ENCODE assay signal across 19 cellular contexts in genomic region chr2:42225573-42225972, GRCh38. TPM values are rescaled to one million over a fixed set of nuclear protein-coding genes. Genes with fewer than 3 reads are reported as not detected.
DNase-seq lines count a peak whose midpoint lies in the region; ATAC-seq, FAIRE-seq and TF ChIP-seq lines count a peak whose summit lies in the region.
"Had no signal": no experiment of that assay in that cellular context is flagged by ENCODE, and none has a peak within 500 bp of the region (broad histone marks: within the 10 kb centered on the region; RNA-seq: fewer than 3 reads in every experiment).

No MANE protein-coding gene starts in this region.

- FAIRE-seq in A549 (lab: Jason Lieb, UNC): no peak
- FAIRE-seq in TTC549 (lab: Jason Lieb, UNC): peak; percentile 56
- FAIRE-seq: D721Med had no signal

- no peak overlapping the region for H3K9ac ChIP-seq in endodermal cell (ENCODE audit: extremely low read depth, low read length, poor library complexity, severe bottlenecking)
- H3K9ac ChIP-seq: BLaER1 had no signal

- H3K9me3 Mint-ChIP-seq in CD4-positive, CD25-positive, alpha-beta regulatory T cell: no peaks in the 10 kb centered on the region
- H3K9me3 Mint-ChIP-seq in endodermal cell (no peaks in the 10 kb centered on the region), progenitor cell of endocrine pancreas (ENCODE audit: low read depth) (no peaks in the 10 kb centered on the region)
- H3K9me3 Mint-ChIP-seq: CD4-positive, alpha-beta T cell; CD8-positive, alpha-beta memory T cell; HFFc6 had no signal

- peaks cover 59 to 84% (median 72%) of the 10 kb centered on the region in 4 donors for H3K4me1 Mint-ChIP-seq in CD4-positive, CD25-positive, alpha-beta regulatory T cell
- H3K4me1 Mint-ChIP-seq in endodermal cell (peaks cover 20% of the 10 kb centered on the region), progenitor cell of endocrine pancreas (ENCODE audit: low read depth) (peaks cover 15% of the 10 kb centered on the region)

- H3K4me3 ChIP-seq in A549 (no peak overlapping the region), endodermal cell (ENCODE audit: low read length) (no peak overlapping the region)
- peak overlapping the region; percentile 5 for H3K4me3 ChIP-seq in CD4-positive, CD25-positive, alpha-beta regulatory T cell (ENCODE audit: low read depth, low read length)
- H3K4me3 ChIP-seq: BLaER1, HAP-1 had no signal

- CTCF ChIA-PET in A549 (lab: Yijun Ruan, JAX): no interaction called here

- H3K27ac Mint-ChIP-seq in CD4-positive, CD25-positive, alpha-beta regulatory T cell: no peak overlapping the region
- H3K27ac Mint-ChIP-seq in endodermal cell (peak overlapping the region; percentile 39), progenitor cell of endocrine pancreas (no peak overlapping the region)
- H3K27ac Mint-ChIP-seq: B cell; CD4-positive, alpha-beta T cell; HFFc6 had no signal

- TF ChIP-seq EP300 in A549 (IDR thresholded peaks at IDR 0.05): no peak

- H3K4me2 ChIP-seq in A549: no peak overlapping the region
- H3K4me2 ChIP-seq: BLaER1 had no signal

- no peaks in the 10 kb centered on the region for H3K27me3 ChIP-seq in CD4-positive, CD25-positive, alpha-beta regulatory T cell (ENCODE audit: control insufficient read depth, insufficient read depth, low read length)
- H3K27me3 ChIP-seq in endodermal cell (ENCODE audit: control insufficient read depth, insufficient read depth, low read length, poor library complexity, severe bottlenecking): no peaks in the 10 kb centered on the region
- H3K27me3 ChIP-seq: BLaER1 had no signal

- H3K4me1 ChIP-seq in A549 (peaks cover 44% of the 10 kb centered on the region), endodermal cell (ENCODE audit: control insufficient read depth, insufficient read depth, low read length) (no peaks in the 10 kb centered on the region)
- peaks cover 57% of the 10 kb centered on the region for H3K4me1 ChIP-seq in CD4-positive, CD25-positive, alpha-beta regulatory T cell (ENCODE audit: control insufficient read depth, insufficient read depth, low read length, poor library complexity, severe bottlenecking)

- 88% methylated on average over 1 of the region's 1 CpG for WGBS in A549 (ENCODE audit: missing lambda C conversion rate)
- WGBS in endodermal cell (ENCODE audit: insufficient coverage in 1 of 2, insufficient read length in 1 of 2), 2 experiments: no CpG with 5 or more reads among the region's 1 CpG

- POLR2A ChIA-PET in A549 (lab: Yijun Ruan, JAX): no interaction called here

- peaks cover 6% of the 10 kb centered on the region for H3K36me3 ChIP-seq in CD4-positive, CD25-positive, alpha-beta regulatory T cell (ENCODE audit: control insufficient read depth, insufficient read depth, low read length)
- peaks cover 11% of the 10 kb centered on the region for H3K36me3 ChIP-seq in endodermal cell (ENCODE audit: control insufficient read depth, insufficient read depth, low read length)
- H3K36me3 ChIP-seq: HAP-1 had no signal

- TF ChIP-seq RAD21 in A549 (conservative IDR thresholded peaks at IDR 0.05 in 1 of 2, IDR thresholded peaks at IDR 0.05 in 1 of 2): no peak

- no peaks in the 10 kb centered on the region for H3K27me3 Mint-ChIP-seq in CD4-positive, CD25-positive, alpha-beta regulatory T cell
- H3K27me3 Mint-ChIP-seq in endodermal cell (ENCODE audit: insufficient read depth) (no peaks in the 10 kb centered on the region), progenitor cell of endocrine pancreas (no peaks in the 10 kb centered on the region)
- H3K27me3 Mint-ChIP-seq: B cell; CD4-positive, alpha-beta T cell; CD8-positive, alpha-beta memory T cell had no signal

- DNase-seq in A549 (ENCODE audit: low read depth in 1 of 2, low spot score in 1 of 2) (no peak), endodermal cell (no peak), progenitor cell of endocrine pancreas (ENCODE audit: low spot score, unreplicated experiment) (no peak), NCI-H510A treated with DMSO at 0.1 percent for 48 hours (lab: John Stamatoyannopoulos, UW) (no peak)
- no peak for DNase-seq in CD4-positive, CD25-positive, alpha-beta regulatory T cell
- DNase-seq: CD4-positive, alpha-beta T cell; CD8-positive, alpha-beta memory T cell; DMS 273 treated with DMSO at 0.1 percent for 48 hours; DMS79; EL; GF-D8; GOT3; HFFc6 had no signal

- TF ChIP-seq CTCF in A549 (IDR thresholded peaks at IDR 0.05) (no peak), endodermal cell (conservative IDR thresholded peaks at IDR 0.05) (no peak), progenitor cell of endocrine pancreas (IDR thresholded peaks at IDR 0.05; ENCODE audit: unreplicated experiment) (no peak)

- H3K36me3 Mint-ChIP-seq in CD4-positive, CD25-positive, alpha-beta regulatory T cell: peaks cover 13% of the 10 kb centered on the region
- peaks cover 14% of the 10 kb centered on the region for H3K36me3 Mint-ChIP-seq in endodermal cell (ENCODE audit: low read depth)
- H3K36me3 Mint-ChIP-seq in progenitor cell of endocrine pancreas (ENCODE audit: insufficient read depth): peaks cover 1% of the 10 kb centered on the region

- H3K27ac ChIP-seq in A549 (no peak overlapping the region), endodermal cell (ENCODE audit: low read depth, low read length) (no peak overlapping the region)
- no peak overlapping the region for H3K27ac ChIP-seq in CD4-positive, CD25-positive, alpha-beta regulatory T cell (ENCODE audit: insufficient read depth, low read length, poor library complexity, severe bottlenecking)
- H3K27ac ChIP-seq: BLaER1, C4-2B had no signal

- ATAC-seq in A549: no peak
- no peak for ATAC-seq in CD4-positive, CD25-positive, alpha-beta regulatory T cell (ENCODE audit: low read depth in 2 of 2)

- no peak overlapping the region for H3K4me3 Mint-ChIP-seq in CD4-positive, CD25-positive, alpha-beta regulatory T cell
- H3K4me3 Mint-ChIP-seq in endodermal cell (no peak overlapping the region), progenitor cell of endocrine pancreas (ENCODE audit: low read depth) (no peak overlapping the region)
- H3K4me3 Mint-ChIP-seq: B cell; CD4-positive, alpha-beta T cell; HFFc6 had no signal

- no peaks in the 10 kb centered on the region for H3K9me3 ChIP-seq in A549
- H3K9me3 ChIP-seq in CD4-positive, CD25-positive, alpha-beta regulatory T cell (ENCODE audit: control insufficient read depth in 2 of 2, low read length in 2 of 2): no peaks in the 10 kb centered on the region
- no peaks in the 10 kb centered on the region for H3K9me3 ChIP-seq in endodermal cell (ENCODE audit: control insufficient read depth, low read length)
- H3K9me3 ChIP-seq: BLaER1, HAP-1 had no signal

- TF ChIP-seq POLR2A in A549 (IDR thresholded peaks at IDR 0.05; ENCODE audit: low read length): no peak

TF ChIP-seq in A549, 52 proteins besides CTCF, POLR2A, EP300 and RAD21:
- TF ChIP-seq BCL3 (IDR thresholded peaks at IDR 0.05) (no peak), MAFK (IDR thresholded peaks at IDR 0.05; ENCODE audit: partially characterized antibody) (peak; percentile 30)

RNA-seq across cellular contexts. Expression of gene EML4, which starts 56.4 kb away (rescaled TPM):
- polyA plus RNA-seq in A549 (2011; rRNA removed) (115 and 130 TPM in 2 replicates), A549 (2017; fragmentation: RNase III; extraction: RNeasy Plus Mini Kit Qiagen cat#74134 plus additional on column Dnase treatment) (34.6 to 39.0 TPM (median 36.3 TPM) in 3 replicates)
- 23.2 and 24.9 TPM in 2 replicates for polyA plus RNA-seq in A549 (2012; cell fraction: cytosol; rRNA removed)
- polyA plus RNA-seq in A549 (2012; cell fraction: nucleus; rRNA removed): 20.9 and 29.1 TPM in 2 replicates
- 88.9 and 93.5 TPM in 2 replicates for polyA minus RNA-seq in A549 (2011; rRNA and poly(A)+ RNA removed)
- total RNA-seq in CD4-positive, CD25-positive, alpha-beta regulatory T cell: 293 TPM
- 10 to 100 TPM; 83.7 to 92.7 (median 89.7) TPM for polyA plus RNA-seq in CD4-positive, CD25-positive, alpha-beta regulatory T cell
- total RNA-seq in endodermal cell (10 to 100 TPM; 84.6 to 90.9 TPM), progenitor cell of endocrine pancreas (75.7 and 79.1 TPM in 2 replicates)
- polyA plus RNA-seq in endodermal cell (2013, experiment 1 of 2): 63.3 TPM
- 67.9 TPM for polyA plus RNA-seq in endodermal cell (2013, experiment 2 of 2)
